1 cellular context compared by ENCODE assay signal in the genomic region with DNA sequence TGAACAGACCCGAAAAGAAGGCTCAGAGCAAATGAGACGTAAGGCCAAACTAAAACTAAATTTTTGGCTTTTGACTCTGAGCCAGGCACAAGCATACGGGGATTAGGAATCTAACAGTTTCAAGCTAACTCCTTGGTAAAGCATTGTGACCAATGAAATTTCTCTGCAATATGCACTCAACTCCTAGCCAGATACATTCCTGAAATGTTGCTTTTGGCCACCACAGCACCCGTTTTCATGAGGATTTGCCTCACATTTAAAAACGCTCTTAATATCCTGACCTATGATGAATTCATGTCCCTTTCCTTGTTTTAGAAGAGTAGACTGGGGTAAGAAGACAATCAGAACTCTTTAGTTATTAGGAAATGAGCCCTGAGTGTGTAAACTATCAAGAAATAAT.
TF ChIP-seq lines count a peak whose summit lies in the region.

No MANE protein-coding gene starts in this region.

TF ChIP-seq in GM23338, 12 proteins besides CTCF, POLR2A, EP300 and RAD21 (continued from another document):
- TF ChIP-seq, protein P1, sequence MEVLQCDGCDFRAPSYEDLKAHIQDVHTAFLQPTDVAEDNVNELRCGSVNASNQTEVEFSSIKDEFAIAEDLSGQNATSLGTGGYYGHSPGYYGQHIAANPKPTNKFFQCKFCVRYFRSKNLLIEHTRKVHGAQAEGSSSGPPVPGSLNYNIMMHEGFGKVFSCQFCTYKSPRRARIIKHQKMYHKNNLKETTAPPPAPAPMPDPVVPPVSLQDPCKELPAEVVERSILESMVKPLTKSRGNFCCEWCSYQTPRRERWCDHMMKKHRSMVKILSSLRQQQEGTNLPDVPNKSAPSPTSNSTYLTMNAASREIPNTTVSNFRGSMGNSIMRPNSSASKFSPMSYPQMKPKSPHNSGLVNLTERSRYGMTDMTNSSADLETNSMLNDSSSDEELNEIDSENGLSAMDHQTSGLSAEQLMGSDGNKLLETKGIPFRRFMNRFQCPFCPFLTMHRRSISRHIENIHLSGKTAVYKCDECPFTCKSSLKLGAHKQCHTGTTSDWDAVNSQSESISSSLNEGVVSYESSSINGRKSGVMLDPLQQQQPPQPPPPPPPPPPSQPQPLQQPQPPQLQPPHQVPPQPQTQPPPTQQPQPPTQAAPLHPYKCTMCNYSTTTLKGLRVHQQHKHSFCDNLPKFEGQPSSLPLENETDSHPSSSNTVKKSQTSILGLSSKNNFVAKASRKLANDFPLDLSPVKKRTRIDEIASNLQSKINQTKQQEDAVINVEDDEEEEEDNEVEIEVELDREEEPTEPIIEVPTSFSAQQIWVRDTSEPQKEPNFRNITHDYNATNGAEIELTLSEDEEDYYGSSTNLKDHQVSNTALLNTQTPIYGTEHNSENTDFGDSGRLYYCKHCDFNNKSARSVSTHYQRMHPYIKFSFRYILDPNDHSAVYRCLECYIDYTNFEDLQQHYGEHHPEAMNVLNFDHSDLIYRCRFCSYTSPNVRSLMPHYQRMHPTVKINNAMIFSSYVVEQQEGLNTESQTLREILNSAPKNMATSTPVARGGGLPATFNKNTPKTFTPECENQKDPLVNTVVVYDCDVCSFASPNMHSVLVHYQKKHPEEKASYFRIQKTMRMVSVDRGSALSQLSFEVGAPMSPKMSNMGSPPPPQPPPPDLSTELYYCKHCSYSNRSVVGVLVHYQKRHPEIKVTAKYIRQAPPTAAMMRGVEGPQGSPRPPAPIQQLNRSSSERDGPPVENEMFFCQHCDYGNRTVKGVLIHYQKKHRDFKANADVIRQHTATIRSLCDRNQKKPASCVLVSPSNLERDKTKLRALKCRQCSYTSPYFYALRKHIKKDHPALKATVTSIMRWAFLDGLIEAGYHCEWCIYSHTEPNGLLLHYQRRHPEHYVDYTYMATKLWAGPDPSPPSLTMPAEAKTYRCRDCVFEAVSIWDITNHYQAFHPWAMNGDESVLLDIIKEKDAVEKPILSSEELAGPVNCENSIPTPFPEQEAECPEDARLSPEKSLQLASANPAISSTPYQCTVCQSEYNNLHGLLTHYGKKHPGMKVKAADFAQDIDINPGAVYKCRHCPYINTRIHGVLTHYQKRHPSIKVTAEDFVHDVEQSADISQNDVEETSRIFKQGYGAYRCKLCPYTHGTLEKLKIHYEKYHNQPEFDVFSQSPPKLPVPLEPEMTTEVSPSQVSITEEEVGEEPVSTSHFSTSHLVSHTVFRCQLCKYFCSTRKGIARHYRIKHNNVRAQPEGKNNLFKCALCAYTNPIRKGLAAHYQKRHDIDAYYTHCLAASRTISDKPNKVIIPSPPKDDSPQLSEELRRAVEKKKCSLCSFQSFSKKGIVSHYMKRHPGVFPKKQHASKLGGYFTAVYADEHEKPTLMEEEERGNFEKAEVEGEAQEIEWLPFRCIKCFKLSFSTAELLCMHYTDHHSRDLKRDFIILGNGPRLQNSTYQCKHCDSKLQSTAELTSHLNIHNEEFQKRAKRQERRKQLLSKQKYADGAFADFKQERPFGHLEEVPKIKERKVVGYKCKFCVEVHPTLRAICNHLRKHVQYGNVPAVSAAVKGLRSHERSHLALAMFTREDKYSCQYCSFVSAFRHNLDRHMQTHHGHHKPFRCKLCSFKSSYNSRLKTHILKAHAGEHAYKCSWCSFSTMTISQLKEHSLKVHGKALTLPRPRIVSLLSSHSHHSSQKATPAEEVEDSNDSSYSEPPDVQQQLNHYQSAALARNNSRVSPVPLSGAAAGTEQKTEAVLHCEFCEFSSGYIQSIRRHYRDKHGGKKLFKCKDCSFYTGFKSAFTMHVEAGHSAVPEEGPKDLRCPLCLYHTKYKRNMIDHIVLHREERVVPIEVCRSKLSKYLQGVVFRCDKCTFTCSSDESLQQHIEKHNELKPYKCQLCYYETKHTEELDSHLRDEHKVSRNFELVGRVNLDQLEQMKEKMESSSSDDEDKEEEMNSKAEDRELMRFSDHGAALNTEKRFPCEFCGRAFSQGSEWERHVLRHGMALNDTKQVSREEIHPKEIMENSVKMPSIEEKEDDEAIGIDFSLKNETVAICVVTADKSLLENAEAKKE (CRISPR knock-in tag; IDR thresholded peaks at IDR 0.05): no peak
